In the genomic region with DNA sequence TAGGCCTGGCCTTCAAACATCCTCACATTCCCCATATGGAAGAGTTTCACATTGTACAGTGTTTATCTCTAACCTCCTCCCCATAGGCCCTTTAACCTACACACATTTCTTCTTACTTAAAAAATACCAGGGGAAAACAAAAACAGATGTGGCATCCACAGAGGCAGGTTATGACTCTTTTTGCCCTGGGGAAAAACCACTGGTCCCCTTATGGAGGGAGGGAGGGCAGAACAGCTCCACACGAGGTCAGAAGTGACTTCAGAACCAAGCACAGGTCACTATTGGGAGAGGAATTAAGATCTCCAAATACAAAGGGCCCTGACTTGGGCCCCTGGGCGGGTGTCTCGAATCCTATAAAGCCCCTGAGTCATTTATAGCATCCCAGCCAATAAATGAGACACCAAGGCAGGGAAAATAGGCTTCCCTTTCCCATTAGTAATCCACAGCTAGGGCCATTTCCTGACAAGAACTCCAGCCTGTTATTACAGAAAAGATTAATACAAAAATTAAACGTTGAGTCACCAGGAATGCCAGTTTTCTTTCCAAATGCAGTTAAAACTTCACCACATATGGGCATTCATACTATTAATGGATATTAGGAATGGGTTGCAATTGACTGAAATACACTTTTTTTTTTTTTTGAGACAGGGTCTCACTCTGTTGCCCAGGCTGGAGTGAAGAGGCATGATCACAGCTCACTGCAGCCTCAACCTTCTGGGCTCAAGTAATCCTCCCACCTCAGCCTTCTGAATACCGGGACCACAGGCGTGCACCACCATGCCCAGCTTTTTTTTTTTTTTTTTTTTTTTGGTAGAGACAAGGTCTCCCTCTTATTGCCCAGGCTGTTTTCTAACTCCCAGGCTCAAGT, we compare ENCODE assay signal across 10 cellular contexts.
DNase-seq lines count a peak whose midpoint lies in the region; ATAC-seq, FAIRE-seq and TF ChIP-seq lines count a peak whose summit lies in the region.
"Had no signal": no experiment of that assay in that cellular context is flagged by ENCODE, and none has a peak within 500 bp of the region (broad histone marks: within the 10 kb centered on the region; RNA-seq: fewer than 3 reads in every experiment).

No MANE protein-coding gene starts in this region.

- H2AK9ac ChIP-seq in IMR-90 (replicated peaks; ENCODE audit: low read depth, low read length, poor library complexity), result no peak overlapping the region

- H3K27me3 ChIP-seq in BJ (ENCODE audit: control insufficient read depth, insufficient read depth, low read length) (no peaks in the 10 kb centered on the region), IMR-90 (ENCODE audit: control insufficient read depth, insufficient read depth, low read length) (no peaks in the 10 kb centered on the region), bronchial epithelial cell (ENCODE audit: control insufficient read depth, insufficient read depth, low read length) (no peaks in the 10 kb centered on the region), mesenchymal stem cell (ENCODE audit: control insufficient read depth in 1 of 2, insufficient read depth in 1 of 2, low read length in 2 of 2) (no peaks in the 10 kb centered on the region)
- no peaks in the 10 kb centered on the region for H3K27me3 ChIP-seq in CD8-positive, alpha-beta T cell (ENCODE audit: insufficient read depth, low read length)

- H3K9ac ChIP-seq in IMR-90 (ENCODE audit: low read depth, low read length), result no peak overlapping the region
- H3K9ac ChIP-seq in mesenchymal stem cell (ENCODE audit: low read length), result peak overlapping the region; percentile 58
- no peak overlapping the region for H3K9ac ChIP-seq in kidney (ENCODE audit: low read length in 2 of 2)

- H3K4me1 ChIP-seq in IMR-90 (ENCODE audit: control insufficient read depth, insufficient read depth, low read length), result peaks cover 6% of the 10 kb centered on the region
- peaks cover 4% of the 10 kb centered on the region for H3K4me1 ChIP-seq in mesenchymal stem cell (ENCODE audit: control insufficient read depth, insufficient read depth, low read depth, low read length)
- no peaks in the 10 kb centered on the region for H3K4me1 ChIP-seq in CD8-positive, alpha-beta T cell (ENCODE audit: insufficient read depth, low read length)
- H3K4me1 ChIP-seq in kidney (ENCODE audit: control insufficient read depth in 1 of 2, insufficient read depth in 1 of 2, low read depth in 1 of 2, low read length in 2 of 2), result no peaks in the 10 kb centered on the region

- no peaks in the 10 kb centered on the region; the same call in 1 of the 2 replicates for H3K36me3 ChIP-seq in BJ (ENCODE audit: control insufficient read depth, insufficient read depth, low read length)
- peaks cover 2% of the 10 kb centered on the region for H3K36me3 ChIP-seq in IMR-90 (ENCODE audit: control insufficient read depth, insufficient read depth, low read length)
- H3K36me3 ChIP-seq in bronchial epithelial cell (ENCODE audit: control insufficient read depth, insufficient read depth, low read length), result no peaks in the 10 kb centered on the region
- peaks cover 12 to 36% of the 10 kb centered on the region in 2 experiments for H3K36me3 ChIP-seq in mesenchymal stem cell (ENCODE audit: control insufficient read depth in 1 of 2, insufficient read depth in 2 of 2, low read depth in 1 of 2, low read length in 2 of 2)
- H3K36me3 ChIP-seq in CD8-positive, alpha-beta T cell (ENCODE audit: insufficient read depth, low read length), result no peaks in the 10 kb centered on the region
- H3K36me3 ChIP-seq in kidney (ENCODE audit: control insufficient read depth in 1 of 2, insufficient read depth in 2 of 2, low read length in 2 of 2), result no peaks in the 10 kb centered on the region

- H3K9me3 ChIP-seq in IMR-90 (ENCODE audit: control insufficient read depth, insufficient read depth, low read length) (no peaks in the 10 kb centered on the region), mesenchymal stem cell (ENCODE audit: control insufficient read depth, low read length) (no peaks in the 10 kb centered on the region), kidney (ENCODE audit: control insufficient read depth in 1 of 2, low read length in 2 of 2) (no peaks in the 10 kb centered on the region)
- H3K9me3 ChIP-seq in CD8-positive, alpha-beta T cell (ENCODE audit: low read length), result no peaks in the 10 kb centered on the region

- H4K8ac ChIP-seq in IMR-90 (ENCODE audit: low read depth in 2 of 2, low read length in 2 of 2) (peak overlapping the region; percentile 12 to 74; a peak in 2 of 4 replicates), mesenchymal stem cell (ENCODE audit: low read length) (no peak overlapping the region)

- H3K18ac ChIP-seq in IMR-90 (ENCODE audit: low read depth, low read length), result peak overlapping the region; percentile 15; the same call in 1 of the 2 replicates
- H3K18ac ChIP-seq in mesenchymal stem cell (ENCODE audit: low read depth in 1 of 2, low read length in 2 of 2), result no peak overlapping the region

- intact Hi-C loops in IMR-90 (cut with micrococcal nuclease), result no loop called here
- intact Hi-C loops in CD8-positive, alpha-beta T cell (cut with DNase I, micrococcal nuclease), result no loop called here
- intact Hi-C loops in kidney (cut with DNase I), result no loop called here

- in situ Hi-C loops in IMR-90 (cut with MboI; ENCODE audit: low sequenced_read_pairs), result no loop called here

- peaks cover 9% of the 10 kb centered on the region; the same call in 1 of the 2 replicates for H3K9me1 ChIP-seq in IMR-90 (ENCODE audit: insufficient read depth, low read length)

- H3K23ac ChIP-seq in IMR-90 (ENCODE audit: low read depth, low read length) (peak overlapping the region; percentile 75; the same call in 1 of the 2 replicates), mesenchymal stem cell (ENCODE audit: low read length in 2 of 2) (no peak overlapping the region)

- BruUV-seq in IMR-90 (replicated peaks; lab: Mats Ljungman, UMichigan), result no TSS peak

- H3K4me2 ChIP-seq in IMR-90 (ENCODE audit: low read depth, low read length) (0 out of 2 replicates have a peak overlapping the region, but pooled peaks have one; percentile 2), mesenchymal stem cell (ENCODE audit: low read length, poor library complexity, severe bottlenecking) (no peak overlapping the region)

- TF ChIP-seq POLR2A in IMR-90 (IDR thresholded peaks at IDR 0.05; ENCODE audit: low read depth, low read length), result no peak

- dilution Hi-C loops in IMR-90 (cut with HindIII; ENCODE audit: low sequenced_read_pairs, unreplicated experiment), result no loop called here

- H3K27ac ChIP-seq in IMR-90 (ENCODE audit: insufficient read depth, low read length) (peak overlapping the region; percentile 81; the same call in 1 of the 2 replicates), mesenchymal stem cell (ENCODE audit: low read length, poor library complexity, severe bottlenecking) (peak overlapping the region; percentile 24), kidney (ENCODE audit: low read depth in 2 of 2, low read length in 2 of 2) (no peak overlapping the region)
- H3K27ac ChIP-seq in CD8-positive, alpha-beta T cell (ENCODE audit: low read depth, low read length), result no peak overlapping the region

- H2AFZ ChIP-seq in IMR-90 (replicated peaks; ENCODE audit: low read length, poor library complexity) (peak overlapping the region; percentile 53), mesenchymal stem cell (ENCODE audit: low read depth, low read length) (no peak overlapping the region)

- peak overlapping the region; percentile 16; the same call in 1 of the 3 replicates for H2BK15ac ChIP-seq in IMR-90 (ENCODE audit: low read depth, low read length)
- H2BK15ac ChIP-seq in mesenchymal stem cell (ENCODE audit: low read depth, poor library complexity, severe bottlenecking), result peak overlapping the region; percentile 12

- H4K5ac ChIP-seq in IMR-90 (ENCODE audit: low read depth, low read length), result no peak overlapping the region; the same call in 1 of the 2 replicates

- no peak overlapping the region for H3K4me3 ChIP-seq in BJ (ENCODE audit: low read depth, low read length)
- no peak overlapping the region for H3K4me3 ChIP-seq in IMR-90 (ENCODE audit: insufficient read depth, low read depth, low read length)
- no peak overlapping the region for H3K4me3 ChIP-seq in bronchial epithelial cell (ENCODE audit: low read depth, low read length)
- no peak overlapping the region for H3K4me3 ChIP-seq in mesenchymal stem cell (ENCODE audit: insufficient read depth in 1 of 2, low read depth in 1 of 2, low read length in 2 of 2)
- no peak overlapping the region for H3K4me3 ChIP-seq in CD8-positive, alpha-beta T cell (ENCODE audit: low read depth, low read length)
- no peak overlapping the region for H3K4me3 ChIP-seq in kidney (ENCODE audit: low read length in 2 of 2)

- H3K14ac ChIP-seq in IMR-90 (replicated peaks; ENCODE audit: low read depth, low read length) (peak overlapping the region; percentile 89; the same call in 1 of the 2 replicates), mesenchymal stem cell (ENCODE audit: low read length in 2 of 2) (no peak overlapping the region)

- no peak for TF ChIP-seq CTCF in BJ (IDR thresholded peaks at IDR 0.05; ENCODE audit: insufficient read depth, low read depth, low read length)
- TF ChIP-seq CTCF in IMR-90 (conservative IDR thresholded peaks at IDR 0.05; ENCODE audit: low read depth, low read length), result no peak
- no peak for TF ChIP-seq CTCF in bronchial epithelial cell (IDR thresholded peaks at IDR 0.05; ENCODE audit: insufficient read depth, low read length, severe bottlenecking)
- TF ChIP-seq CTCF in CD8-positive, alpha-beta T cell (IDR thresholded peaks at IDR 0.05), result no peak
- TF ChIP-seq CTCF in kidney (IDR thresholded peaks at IDR 0.05; ENCODE audit: borderline replicate concordance, extremely low read depth, insufficient read depth), result no peak

- no peaks in the 10 kb centered on the region for H3K36me3 Mint-ChIP-seq in CD8-positive, alpha-beta T cell

- TF ChIP-seq RAD21 in IMR-90 (IDR thresholded peaks at IDR 0.05; ENCODE audit: low read length), result no peak

- peak overlapping the region; percentile 80; the same call in 1 of the 2 replicates for H3K4ac ChIP-seq in IMR-90 (ENCODE audit: low read depth, low read length)
- H3K4ac ChIP-seq in mesenchymal stem cell (ENCODE audit: low read depth in 1 of 2, low read length in 2 of 2), result no peak overlapping the region

- H3K79me1 ChIP-seq in IMR-90 (ENCODE audit: low read depth in 1 of 2, low read length in 2 of 2) (peaks cover 0 to 18% of the 10 kb centered on the region in 2 experiments; a peak in 2 of 4 replicates), mesenchymal stem cell (replicated peaks; ENCODE audit: low read length, poor library complexity, severe bottlenecking) (no peaks in the 10 kb centered on the region)

- H4K20me1 ChIP-seq in IMR-90 (ENCODE audit: insufficient read depth, low read length), result peaks cover 12% of the 10 kb centered on the region; the same call in 1 of the 2 replicates

- FAIRE-seq in bronchial epithelial cell (lab: Jason Lieb, UNC), result no peak
- FAIRE-seq in kidney (lab: Jason Lieb, UNC), result no peak
- FAIRE-seq: G401.6 had no signal

- no peaks in the 10 kb centered on the region for H3K9me3 Mint-ChIP-seq in CD8-positive, alpha-beta T cell

- peak overlapping the region; percentile 55 for H4K91ac ChIP-seq in IMR-90 (ENCODE audit: insufficient read depth, low read depth, low read length)
- H4K91ac ChIP-seq in mesenchymal stem cell (ENCODE audit: low read length), result no peak overlapping the region

- peak overlapping the region; percentile 59 for H2BK5ac ChIP-seq in IMR-90 (ENCODE audit: low read depth, low read length, poor library complexity, severe bottlenecking)
- no peak overlapping the region for H2BK5ac ChIP-seq in mesenchymal stem cell (ENCODE audit: low read depth, low read length, poor library complexity, severe bottlenecking)

- peak overlapping the region; percentile 68 for H2BK120ac ChIP-seq in IMR-90 (ENCODE audit: low read depth, low read length)
- no peak overlapping the region for H2BK120ac ChIP-seq in mesenchymal stem cell (ENCODE audit: low read depth, low read length)

- no peak overlapping the region for H3K4me3 Mint-ChIP-seq in CD8-positive, alpha-beta T cell

- peak overlapping the region; percentile 64; the same call in 1 of the 2 replicates for H2BK20ac ChIP-seq in IMR-90 (ENCODE audit: low read depth, low read length)

- POLR2A ChIA-PET in BJ (lab: Charles Lee), result no interaction called here
- POLR2A ChIA-PET in IMR-90 (lab: Charles Lee; ENCODE audit: unreplicated experiment), result no interaction called here
- POLR2A ChIA-PET in CD8-positive, alpha-beta T cell (lab: Charles Lee), result no interaction called here

- CTCF ChIA-PET in BJ (lab: Yijun Ruan, JAX), result interaction anchor here (0.6 to 1.4 kb wide), 4 partner anchors 11 to 673 kb away, joined by 3 to 4 read pairs (median 3); no protein-coding TSS in a partner anchor
- CTCF ChIA-PET in IMR-90 (lab: Yijun Ruan, JAX), result interaction anchor here (0.6 to 1.2 kb wide), 3 partner anchors 35 to 422 kb away, joined by 3 to 5 read pairs (median 4); no protein-coding TSS in a partner anchor
- CTCF ChIA-PET in CD8-positive, alpha-beta T cell (lab: Charles Lee), result interaction anchor here (0.7 kb wide), 1 partner anchor 363 kb away, joined by 4 read pairs; no protein-coding TSS in a partner anchor

- H3K4me1 Mint-ChIP-seq in CD8-positive, alpha-beta T cell (ENCODE audit: low read depth), result peaks cover 8% of the 10 kb centered on the region

- H2BK12ac ChIP-seq in mesenchymal stem cell (ENCODE audit: low read length in 2 of 2), result no peak overlapping the region

- no CpG with 5 or more reads among the region's 6 CpGs for WGBS in IMR-90 (ENCODE audit: extremely low coverage in 2 of 2, insufficient read length in 1 of 2), 2 experiments
- 73% methylated on average over 6 of the region's 6 CpGs for WGBS in mesenchymal stem cell

- ATAC-seq in IMR-90 (ENCODE audit: low read depth), result peak; percentile 90
- no peak for ATAC-seq in CD8-positive, alpha-beta T cell

- H3K27ac Mint-ChIP-seq in CD8-positive, alpha-beta T cell, result no peak overlapping the region

- DNase-seq in BJ (ENCODE audit: low read depth), result peak; percentile 94
- peak; percentile 93 for DNase-seq in IMR-90
- peak; percentile 67 for DNase-seq in bronchial epithelial cell (ENCODE audit: low read depth)
- DNase-seq in mesenchymal stem cell, result peak; percentile 51
- no peak for DNase-seq in NCI-H748 (lab: John Stamatoyannopoulos, UW; ENCODE audit: unreplicated experiment)
- no peak for DNase-seq in HuH-7 (ENCODE audit: low spot score)
- no peak for DNase-seq in CD8-positive, alpha-beta T cell
- no peak for DNase-seq in kidney
- DNase-seq: midbrain had no signal

- H3K56ac ChIP-seq in IMR-90 (ENCODE audit: extremely low read depth, insufficient read depth, low read length), result peak overlapping the region; percentile 36; the same call in 1 of the 2 replicates

- H2AK5ac ChIP-seq in IMR-90 (ENCODE audit: low read depth, low read length) (peak overlapping the region; percentile 86; the same call in 1 of the 2 replicates), mesenchymal stem cell (ENCODE audit: low read length, severe bottlenecking) (peak overlapping the region; percentile 13)

- H3K27me3 Mint-ChIP-seq in CD8-positive, alpha-beta T cell (ENCODE audit: low read depth), result no peaks in the 10 kb centered on the region

Comparison
In these comparisons a context has a peak if more than half of its experiments do, and no peak if none do; other contexts are left out.
1. DNase-seq: peak in BJ (single experiment), IMR-90 (single experiment), bronchial epithelial cell (single experiment) and mesenchymal stem cell (single experiment); none in NCI-H748 (single experiment), HuH-7 (single experiment), CD8-positive, alpha-beta T cell (0 of 7) and kidney (single experiment).
2. H3K27ac ChIP-seq: peak in IMR-90 (single experiment) and mesenchymal stem cell (single experiment); none in CD8-positive, alpha-beta T cell (single experiment) and kidney (0 of 2).